15 cellular contexts compared by ENCODE assay signal in genomic region chr3:138938056-138938876, GRCh38. TPM values are rescaled to one million over a fixed set of nuclear protein-coding genes. Genes with fewer than 3 reads are reported as not detected.
DNase-seq lines count a peak whose midpoint lies in the region; ATAC-seq and TF ChIP-seq lines count a peak whose summit lies in the region.
"Had no signal": no experiment of that assay in that cellular context is flagged by ENCODE, and none has a peak within 500 bp of the region (broad histone marks: within the 10 kb centered on the region; RNA-seq: fewer than 3 reads in every experiment).

No MANE protein-coding gene starts in this region.

- intact Hi-C loops in activated T-helper 1 cell treated with anti-CD3 and anti-CD28 coated beads, Interleukin-12 subunit alpha, Interleukin-12 subunit beta, Interleukin-2, Interleukin-4 antibody, amounts not matched to agents 30 ng/mL and 10 ng/mL and 1 ng/mL, durations not matched to agents 14 hours and 24 hours and 36 hours (cut with micrococcal nuclease) = no loop called here
- intact Hi-C loops in left cardiac atrium (cut with DNase I) = loop anchor here in 1 of 2 donors (5.0 kb wide), 1 partner anchor 389 kb away; no protein-coding TSS in a partner anchor

- H3K27me3 ChIP-seq in thoracic aorta (replicated peaks; ENCODE audit: insufficient read depth) = peaks cover 54% of the 10 kb centered on the region

- TF ChIP-seq CTCF in thoracic aorta (IDR thresholded peaks at IDR 0.05) = no peak

- ATAC-seq in thoracic aorta (ENCODE audit: insufficient number of reproducible peaks, low FRiP score, low read depth) (no peak), HG03097 (IDR thresholded peaks at IDR 0.05; ENCODE audit: low FRiP score, unreplicated experiment) (no peak), HG03175 (IDR thresholded peaks at IDR 0.05; ENCODE audit: unreplicated experiment) (no peak), left cardiac atrium (no peak)

- H3K27ac ChIP-seq in thoracic aorta = peak overlapping the region in 1 of 2 donors; percentile 15
- H3K27ac ChIP-seq: psoas muscle, upper lobe of left lung had no signal

- no peaks in the 10 kb centered on the region for H3K9me3 Mint-ChIP-seq in activated T-helper 1 cell treated with anti-CD3 and anti-CD28 coated beads, Interleukin-12 subunit alpha, Interleukin-12 subunit beta, Interleukin-2, Interleukin-4 antibody, amounts not matched to agents 30 ng/mL and 10 ng/mL and 1 ng/mL, durations not matched to agents 14 hours and 24 hours and 36 hours
- peaks cover 0 to 2% (median 0%) of the 10 kb centered on the region in 6 donors for H3K9me3 Mint-ChIP-seq in immature natural killer cell

- H3K4me3 ChIP-seq in thoracic aorta = peak overlapping the region; percentile 32
- H3K4me3 ChIP-seq: psoas muscle, upper lobe of left lung had no signal

- H3K36me3 ChIP-seq in thoracic aorta = no peaks in the 10 kb centered on the region
- H3K36me3 ChIP-seq: BE2C, upper lobe of left lung had no signal

- H3K4me1 Mint-ChIP-seq in activated T-helper 1 cell treated with anti-CD3 and anti-CD28 coated beads, Interleukin-12 subunit alpha, Interleukin-12 subunit beta, Interleukin-2, Interleukin-4 antibody, amounts not matched to agents 30 ng/mL and 10 ng/mL and 1 ng/mL, durations not matched to agents 14 hours and 24 hours and 36 hours (ENCODE audit: low read depth) = peaks cover 15% of the 10 kb centered on the region
- H3K4me1 Mint-ChIP-seq in immature natural killer cell = peaks cover 38 to 48% of the 10 kb centered on the region in 2 donors

- H3K4me3 Mint-ChIP-seq in activated T-helper 1 cell treated with anti-CD3 and anti-CD28 coated beads, Interleukin-12 subunit alpha, Interleukin-12 subunit beta, Interleukin-2, Interleukin-4 antibody, amounts not matched to agents 30 ng/mL and 10 ng/mL and 1 ng/mL, durations not matched to agents 14 hours and 24 hours and 36 hours = no peak overlapping the region
- peak overlapping the region in 4 of 5 donors; percentile 25 to 69 (median 50) for H3K4me3 Mint-ChIP-seq in immature natural killer cell

- peak overlapping the region; percentile 12 for H3K27ac Mint-ChIP-seq in activated T-helper 1 cell treated with anti-CD3 and anti-CD28 coated beads, Interleukin-12 subunit alpha, Interleukin-12 subunit beta, Interleukin-2, Interleukin-4 antibody, amounts not matched to agents 30 ng/mL and 10 ng/mL and 1 ng/mL, durations not matched to agents 14 hours and 24 hours and 36 hours
- no peak overlapping the region for H3K27ac Mint-ChIP-seq in immature natural killer cell

- no peaks in the 10 kb centered on the region for H3K36me3 Mint-ChIP-seq in activated T-helper 1 cell treated with anti-CD3 and anti-CD28 coated beads, Interleukin-12 subunit alpha, Interleukin-12 subunit beta, Interleukin-2, Interleukin-4 antibody, amounts not matched to agents 30 ng/mL and 10 ng/mL and 1 ng/mL, durations not matched to agents 14 hours and 24 hours and 36 hours (ENCODE audit: low read depth)
- H3K36me3 Mint-ChIP-seq in immature natural killer cell = no peaks in the 10 kb centered on the region

- peaks cover 28 to 42% of the 10 kb centered on the region in 2 donors for H3K4me1 ChIP-seq in thoracic aorta (ENCODE audit: control insufficient read depth in 1 of 2, low read depth in 2 of 2)
- H3K4me1 ChIP-seq: BE2C had no signal

- H3K27me3 Mint-ChIP-seq in activated T-helper 1 cell treated with anti-CD3 and anti-CD28 coated beads, Interleukin-12 subunit alpha, Interleukin-12 subunit beta, Interleukin-2, Interleukin-4 antibody, amounts not matched to agents 30 ng/mL and 10 ng/mL and 1 ng/mL, durations not matched to agents 14 hours and 24 hours and 36 hours (ENCODE audit: insufficient read depth) = peaks cover 78% of the 10 kb centered on the region
- peaks cover 20 to 57% (median 32%) of the 10 kb centered on the region in 3 donors for H3K27me3 Mint-ChIP-seq in immature natural killer cell (ENCODE audit: low read depth in 3 of 3)

- no peaks in the 10 kb centered on the region for H3K9me3 ChIP-seq in thoracic aorta
- H3K9me3 ChIP-seq: psoas muscle, upper lobe of left lung had no signal

- peak; percentile 22 to 27 for DNase-seq in stimulated activated CD4-positive, alpha-beta T cell treated with anti-CD3 and anti-CD28 coated beads, Interleukin-2, amount 100 ng/mL, for 24 hours
- no peak for DNase-seq in stimulated activated CD4-positive, alpha-beta T cell treated with anti-CD3 and anti-CD28 coated beads, Interleukin-1b, Interleukin-23, amount 100 ng/mL, for 48 hours
- DNase-seq in activated T-helper 1 cell treated with anti-CD3 and anti-CD28 coated beads, Interleukin-12 subunit alpha, Interleukin-12 subunit beta, Interleukin-2, Interleukin-4 antibody, amounts not matched to agents 30 ng/mL and 10 ng/mL and 1 ng/mL, durations not matched to agents 14 hours and 24 hours and 36 hours (ENCODE audit: low spot score) = no peak
- DNase-seq in immature natural killer cell (no peak), thoracic aorta (ENCODE audit: low spot score) (no peak), left cardiac atrium (no peak)
- DNase-seq: BE2C, GOT3, NCI-H1930, psoas muscle, T1000 had no signal

RNA-seq across cellular contexts. Expression of gene FOXL2, which starts 8.7 kb away (rescaled TPM):
- total RNA-seq in activated T-helper 1 cell treated with anti-CD3 and anti-CD28 coated beads, Interleukin-12 subunit alpha, Interleukin-12 subunit beta, Interleukin-2, Interleukin-4 antibody, amounts not matched to agents 30 ng/mL and 10 ng/mL and 1 ng/mL, durations not matched to agents 14 hours and 24 hours and 36 hours = not detected in 2 replicates
- polyA plus RNA-seq in immature natural killer cell = not detected
- not detected for total RNA-seq in thoracic aorta
- total RNA-seq in left cardiac atrium = not detected
- polyA plus RNA-seq: IgD-negative memory B cell had no signal

RNA-seq across cellular contexts. Expression of gene FOXL2NB, which starts 8.8 kb away (rescaled TPM):
- total RNA-seq in activated T-helper 1 cell treated with anti-CD3 and anti-CD28 coated beads, Interleukin-12 subunit alpha, Interleukin-12 subunit beta, Interleukin-2, Interleukin-4 antibody, amounts not matched to agents 30 ng/mL and 10 ng/mL and 1 ng/mL, durations not matched to agents 14 hours and 24 hours and 36 hours = not detected in 2 replicates
- polyA plus RNA-seq in immature natural killer cell = not detected
- not detected for total RNA-seq in thoracic aorta
- not detected for total RNA-seq in left cardiac atrium
- polyA plus RNA-seq: IgD-negative memory B cell had no signal

Comparison
In these comparisons a context has a peak if more than half of its experiments do, and no peak if none do; other contexts are left out.
1. DNase-seq: peak in stimulated activated CD4-positive, alpha-beta T cell treated with anti-CD3 and anti-CD28 coated beads, Interleukin-2, amount 100 ng/mL, for 24 hours (2 of 2); none in stimulated activated CD4-positive, alpha-beta T cell treated with anti-CD3 and anti-CD28 coated beads, Interleukin-1b, Interleukin-23, amount 100 ng/mL, for 48 hours (single experiment), activated T-helper 1 cell treated with anti-CD3 and anti-CD28 coated beads, Interleukin-12 subunit alpha, Interleukin-12 subunit beta, Interleukin-2, Interleukin-4 antibody, amounts not matched to agents 30 ng/mL and 10 ng/mL and 1 ng/mL, durations not matched to agents 14 hours and 24 hours and 36 hours (single experiment), immature natural killer cell (0 of 3), thoracic aorta (single experiment) and left cardiac atrium (single experiment).